In the genomic region with DNA sequence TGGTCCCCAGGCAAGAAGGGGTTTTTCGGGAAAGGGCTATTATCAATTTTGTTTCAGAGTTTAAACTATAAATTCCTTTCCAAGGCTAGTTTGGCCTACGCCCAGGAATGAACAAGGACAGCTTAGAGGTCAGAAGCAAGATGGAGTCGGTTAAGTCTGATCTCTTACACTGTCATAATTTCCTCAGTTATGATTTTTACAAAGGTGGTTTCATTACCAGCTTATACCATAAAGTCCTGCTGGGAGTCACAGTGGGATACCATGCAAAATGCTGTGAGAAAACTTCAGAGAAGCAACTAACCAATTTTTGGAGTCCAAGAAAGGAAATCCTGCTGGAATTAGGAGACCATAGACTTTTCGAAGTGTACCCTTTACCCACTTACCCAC, we compare ENCODE assay signal across 1 cellular context.
TF ChIP-seq lines count a peak whose summit lies in the region.

No MANE protein-coding gene starts in this region.

TF ChIP-seq in GM12878, 131 proteins besides CTCF, POLR2A, EP300 and RAD21 (continued from another document):
- peak; percentile 91 for TF ChIP-seq ZNF592 (IDR thresholded peaks at IDR 0.05)
